Comparison of ENCODE assay signal across 11 cellular contexts in genomic region chr11:72951193-72951592, GRCh38.
DNase-seq lines count a peak whose midpoint lies in the region; ATAC-seq and TF ChIP-seq lines count a peak whose summit lies in the region.
"Had no signal": no experiment of that assay in that cellular context is flagged by ENCODE, and none has a peak within 500 bp of the region (broad histone marks: within the 10 kb centered on the region; RNA-seq: fewer than 3 reads in every experiment).

No MANE protein-coding gene starts in this region.

- H2AFZ ChIP-seq in OCI-LY7 (ENCODE audit: low read length): no peak overlapping the region

- POLR2A ChIA-PET in OCI-LY7 (lab: Charles Lee): interaction anchor here (0.5 to 1.6 kb wide), 2 partner anchors 9 to 60 kb away, joined by 3 to 6 read pairs; no protein-coding TSS in a partner anchor

- H3K27me3 ChIP-seq in upper lobe of right lung (no peaks in the 10 kb centered on the region), SJCRH30 (no peaks in the 10 kb centered on the region)
- H3K27me3 ChIP-seq: gastroesophageal sphincter had no signal

- no TSS peak for BruUV-seq in OCI-LY7 (replicated peaks; lab: Mats Ljungman, UMichigan)

- intact Hi-C loops in left cardiac atrium (cut with DNase I) (no loop called here), Right ventricle myocardium superior (cut with DNase I) (no loop called here), OCI-LY7 (cut with micrococcal nuclease; ENCODE audit: unreplicated experiment) (no loop called here), upper lobe of right lung (cut with DNase I) (no loop called here)

- no peak overlapping the region for H3K4me3 ChIP-seq in OCI-LY7 (ENCODE audit: low read depth, low read length, poor library complexity, severe bottlenecking)
- H3K4me3 ChIP-seq in foreskin fibroblast (ENCODE audit: low read depth in 1 of 2, low read length in 2 of 2): no peak overlapping the region
- no peak overlapping the region for H3K4me3 ChIP-seq in upper lobe of right lung
- no peak overlapping the region for H3K4me3 ChIP-seq in SJCRH30
- H3K4me3 ChIP-seq: coronary artery, gastroesophageal sphincter had no signal

- H4K20me1 ChIP-seq in OCI-LY7 (ENCODE audit: insufficient read depth, low read length): no peaks in the 10 kb centered on the region

- H3K4me2 ChIP-seq in OCI-LY7 (ENCODE audit: low read length): no peak overlapping the region

- H3K9me3 ChIP-seq in OCI-LY7 (ENCODE audit: low read length) (no peaks in the 10 kb centered on the region), upper lobe of right lung (no peaks in the 10 kb centered on the region), SJCRH30 (replicated peaks) (no peaks in the 10 kb centered on the region)
- H3K9me3 ChIP-seq: gastroesophageal sphincter had no signal

- ATAC-seq in left cardiac atrium (peak; percentile 44 to 54), Right ventricle myocardium superior (ENCODE audit: poor library complexity) (no peak), upper lobe of right lung (peak; percentile 80)
- ATAC-seq: gastroesophageal sphincter had no signal

- H3K27ac ChIP-seq in OCI-LY7 (ENCODE audit: low read depth, low read length, poor library complexity, severe bottlenecking) (peak overlapping the region; percentile 50), upper lobe of right lung (no peak overlapping the region), SJCRH30 (no peak overlapping the region)
- H3K27ac ChIP-seq: coronary artery, gastroesophageal sphincter had no signal

- H3K4me1 ChIP-seq in OCI-LY7 (ENCODE audit: insufficient read depth, low read length, poor library complexity, severe bottlenecking) (peaks cover 23% of the 10 kb centered on the region), upper lobe of right lung (peaks cover 14% of the 10 kb centered on the region), SJCRH30 (no peaks in the 10 kb centered on the region)
- H3K4me1 ChIP-seq: gastroesophageal sphincter had no signal

- DNase-seq in left cardiac atrium (no peak), Right ventricle myocardium superior (no peak), OCI-LY7 (ENCODE audit: low spot score) (no peak), foreskin fibroblast (peak; percentile 47 to 77), upper lobe of right lung (no peak), SKM-1 (lab: John Stamatoyannopoulos, UW; ENCODE audit: unreplicated experiment) (no peak), SJCRH30 (no peak), DMS79 treated with DMSO at 0.1 percent for 48 hours (lab: John Stamatoyannopoulos, UW) (no peak)
- DNase-seq: KBM-7 had no signal

- H3K9me2 ChIP-seq in OCI-LY7 (ENCODE audit: insufficient read depth, low read length): no peaks in the 10 kb centered on the region

- no peak for TF ChIP-seq CTCF in OCI-LY7 (conservative IDR thresholded peaks at IDR 0.05; ENCODE audit: low read length)
- no peak for TF ChIP-seq CTCF in foreskin fibroblast (IDR thresholded peaks at IDR 0.05; ENCODE audit: low read depth, low read length)
- TF ChIP-seq CTCF in upper lobe of right lung (IDR thresholded peaks at IDR 0.05): no peak

- peaks cover 18% of the 10 kb centered on the region; the same call in 1 of the 2 replicates for H3K79me2 ChIP-seq in OCI-LY7 (ENCODE audit: insufficient read depth, low read depth, low read length)

- H3K36me3 ChIP-seq in OCI-LY7 (ENCODE audit: insufficient read depth, low read length) (peaks cover 75% of the 10 kb centered on the region), upper lobe of right lung (no peaks in the 10 kb centered on the region), SJCRH30 (no peaks in the 10 kb centered on the region)
- H3K36me3 ChIP-seq: gastroesophageal sphincter had no signal

- CTCF ChIA-PET in OCI-LY7 (lab: Charles Lee; ENCODE audit: unreplicated experiment): no interaction called here

Comparison
In these comparisons a context has a peak if more than half of its experiments do, and no peak if none do; other contexts are left out.
1. DNase-seq: peak in foreskin fibroblast (2 of 2); none in left cardiac atrium (single experiment), Right ventricle myocardium superior (single experiment), OCI-LY7 (single experiment), upper lobe of right lung (single experiment), SKM-1 (single experiment), SJCRH30 (0 of 2) and DMS79 treated with DMSO at 0.1 percent for 48 hours (single experiment).